Comparison of ENCODE assay signal across 15 cellular contexts in the genomic region with DNA sequence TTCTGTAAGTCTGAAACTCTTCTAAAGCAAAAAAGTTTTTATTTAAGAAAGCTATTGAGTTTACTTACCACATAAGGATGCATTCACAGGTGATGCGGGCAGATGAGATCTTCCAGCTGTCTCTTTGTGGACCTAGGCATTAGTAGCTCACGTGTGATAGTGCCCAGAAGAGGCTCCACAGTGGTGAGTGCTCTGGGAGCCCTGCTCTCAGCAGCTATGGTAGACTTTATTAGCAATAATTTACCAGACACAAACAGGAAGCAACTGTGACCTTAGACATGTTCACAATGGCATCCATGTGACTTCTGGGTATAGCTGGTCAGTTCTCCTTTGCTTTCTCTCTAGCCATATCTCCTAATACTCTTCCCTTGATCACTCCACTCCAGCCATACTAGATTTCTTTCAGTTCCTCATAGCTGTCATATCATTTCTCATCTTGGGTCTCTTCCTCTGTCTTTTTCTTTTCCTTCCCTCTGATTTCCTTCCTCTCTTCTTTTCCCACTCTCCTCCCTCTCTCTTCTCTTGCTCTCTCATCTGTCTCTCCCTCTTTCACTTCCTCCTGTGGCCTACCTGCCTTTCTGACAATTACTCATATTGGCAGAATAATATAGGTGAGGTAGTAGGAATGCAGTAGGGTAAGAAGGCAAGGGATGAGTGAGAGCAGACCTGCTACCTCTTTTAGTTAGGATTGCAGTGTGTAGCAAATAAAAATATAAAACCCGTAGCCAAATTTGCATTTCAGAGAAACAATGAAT.
A peak's percentile ranks its signal among the peaks of the same experiment; 100 is the strongest.
DNase-seq lines count a peak whose midpoint lies in the region; ATAC-seq, FAIRE-seq and TF ChIP-seq lines count a peak whose summit lies in the region.
"Had no signal": no experiment of that assay in that cellular context is flagged by ENCODE, and none has a peak within 500 bp of the region (broad histone marks: within the 10 kb centered on the region; RNA-seq: fewer than 3 reads in every experiment).

No MANE protein-coding gene starts in this region.

- no peaks in the 10 kb centered on the region for H3K36me3 ChIP-seq in CD4-positive, alpha-beta memory T cell (ENCODE audit: insufficient read depth, low read length)
- H3K36me3 ChIP-seq in CD8-positive, alpha-beta memory T cell (ENCODE audit: insufficient read depth, low read length), result no peaks in the 10 kb centered on the region
- no peaks in the 10 kb centered on the region for H3K36me3 ChIP-seq in spleen
- H3K36me3 ChIP-seq: neutrophil had no signal

- no peaks in the 10 kb centered on the region for H3K27me3 ChIP-seq in CD4-positive, alpha-beta memory T cell (ENCODE audit: insufficient read depth, low read length)
- H3K27me3 ChIP-seq in CD8-positive, alpha-beta memory T cell (ENCODE audit: insufficient read depth, low read length, poor library complexity, severe bottlenecking), result no peaks in the 10 kb centered on the region
- no peaks in the 10 kb centered on the region for H3K27me3 ChIP-seq in spleen (replicated peaks in 1 of 7)
- H3K27me3 ChIP-seq: neutrophil had no signal

- no peak overlapping the region for H3K4me3 Mint-ChIP-seq in CD4-positive, alpha-beta memory T cell
- H3K4me3 Mint-ChIP-seq in CD8-positive, alpha-beta memory T cell, result no peak overlapping the region
- H3K4me3 Mint-ChIP-seq: activated naive CD4-positive, alpha-beta T cell treated with anti-CD3 and anti-CD28 coated beads, Interleukin-2, amount 50 U/mL, for 24 hours; dendritic cell treated with granulocyte-macrophage colony-stimulating factor and Interleukin-4, amounts not matched to agents 40 ng/mL and 50 ng/mL, for 4 days had no signal

- TF ChIP-seq POLR2A in GM12891 (IDR thresholded peaks at IDR 0.05; ENCODE audit: low read depth, low read length), result no peak
- TF ChIP-seq POLR2A in spleen (IDR thresholded peaks at IDR 0.05), result no peak

- POLR2A ChIA-PET in CD4-positive, alpha-beta memory T cell (lab: Charles Lee; ENCODE audit: partially characterized antibody), result no interaction called here
- POLR2A ChIA-PET in CD8-positive, alpha-beta memory T cell (lab: Charles Lee), result no interaction called here

- no peaks in the 10 kb centered on the region for H3K9me3 Mint-ChIP-seq in CD4-positive, alpha-beta memory T cell
- no peaks in the 10 kb centered on the region for H3K9me3 Mint-ChIP-seq in CD8-positive, alpha-beta memory T cell
- H3K9me3 Mint-ChIP-seq: activated naive CD4-positive, alpha-beta T cell treated with anti-CD3 and anti-CD28 coated beads, Interleukin-2, amount 50 U/mL, for 24 hours; dendritic cell treated with granulocyte-macrophage colony-stimulating factor and Interleukin-4, amounts not matched to agents 40 ng/mL and 50 ng/mL, for 4 days had no signal

- no peak overlapping the region for H3K4me3 ChIP-seq in CD4-positive, alpha-beta memory T cell (ENCODE audit: low read length in 2 of 2)
- H3K4me3 ChIP-seq in CD8-positive, alpha-beta memory T cell (ENCODE audit: low read length), result no peak overlapping the region
- no peak overlapping the region for H3K4me3 ChIP-seq in spleen

- H3K4me1 ChIP-seq in CD4-positive, alpha-beta memory T cell (ENCODE audit: insufficient read depth, low read length), result no peaks in the 10 kb centered on the region
- H3K4me1 ChIP-seq in CD8-positive, alpha-beta memory T cell (ENCODE audit: insufficient read depth, low read length), result no peaks in the 10 kb centered on the region
- H3K4me1 ChIP-seq in spleen, result no peaks in the 10 kb centered on the region

- 74 to 86% (median 82%) methylated on average over 3 of the region's 3 CpGs for WGBS in spleen, 5 donors

- H3K9me3 ChIP-seq in CD4-positive, alpha-beta memory T cell (ENCODE audit: control insufficient read depth in 1 of 2, low read length in 2 of 2), result no peaks in the 10 kb centered on the region
- H3K9me3 ChIP-seq in CD8-positive, alpha-beta memory T cell (ENCODE audit: low read length), result no peaks in the 10 kb centered on the region
- no peaks in the 10 kb centered on the region for H3K9me3 ChIP-seq in spleen
- H3K9me3 ChIP-seq: neutrophil had no signal

- no peak for FAIRE-seq in GM12891 (lab: Jason Lieb, UNC)

- no peak for TF ChIP-seq CTCF in spleen (IDR thresholded peaks at IDR 0.05 in 8 of 11, conservative IDR thresholded peaks at IDR 0.05 in 3 of 11)

- DNase-seq in GM12891 (ENCODE audit: insufficient read length, low spot score), result no peak
- DNase-seq in CD4-positive, alpha-beta memory T cell, result no peak
- DNase-seq in CD8-positive, alpha-beta memory T cell, result no peak
- DNase-seq in SW 1271 (lab: John Stamatoyannopoulos, UW), result no peak
- no peak for DNase-seq in spleen
- DNase-seq: activated CD4-positive, alpha-beta T cell treated with anti-CD3 and anti-CD28 coated beads, Interleukin-2, amount 50 U/mL, for 4 hours; Kasumi-1; NCI-H510A treated with DMSO at 0.1 percent for 48 hours had no signal

- no peak overlapping the region for H3K27ac Mint-ChIP-seq in CD4-positive, alpha-beta memory T cell
- no peak overlapping the region for H3K27ac Mint-ChIP-seq in CD8-positive, alpha-beta memory T cell
- H3K27ac Mint-ChIP-seq: activated naive CD4-positive, alpha-beta T cell treated with anti-CD3 and anti-CD28 coated beads, Interleukin-2, amount 50 U/mL, for 24 hours; dendritic cell treated with granulocyte-macrophage colony-stimulating factor and Interleukin-4, amounts not matched to agents 40 ng/mL and 50 ng/mL, for 4 days had no signal

- no peaks in the 10 kb centered on the region for H3K36me3 Mint-ChIP-seq in CD4-positive, alpha-beta memory T cell
- no peaks in the 10 kb centered on the region for H3K36me3 Mint-ChIP-seq in CD8-positive, alpha-beta memory T cell
- H3K36me3 Mint-ChIP-seq: activated naive CD4-positive, alpha-beta T cell treated with anti-CD3 and anti-CD28 coated beads, Interleukin-2, amount 50 U/mL, for 24 hours had no signal

- peaks cover 0 to 4% (median 0%) of the 10 kb centered on the region in 4 donors for H3K4me1 Mint-ChIP-seq in CD4-positive, alpha-beta memory T cell
- H3K4me1 Mint-ChIP-seq in CD8-positive, alpha-beta memory T cell, result no peaks in the 10 kb centered on the region
- H3K4me1 Mint-ChIP-seq: activated naive CD4-positive, alpha-beta T cell treated with anti-CD3 and anti-CD28 coated beads, Interleukin-2, amount 50 U/mL, for 24 hours had no signal

- intact Hi-C loops in CD4-positive, alpha-beta memory T cell (cut with micrococcal nuclease), result no loop called here
- intact Hi-C loops in spleen (cut with DNase I; ENCODE audit: low total_unique reads), result no loop called here

- H3K27me3 Mint-ChIP-seq in CD4-positive, alpha-beta memory T cell, result no peaks in the 10 kb centered on the region
- peaks cover 0 to 2% of the 10 kb centered on the region in 2 donors for H3K27me3 Mint-ChIP-seq in CD8-positive, alpha-beta memory T cell
- H3K27me3 Mint-ChIP-seq: activated naive CD4-positive, alpha-beta T cell treated with anti-CD3 and anti-CD28 coated beads, Interleukin-2, amount 50 U/mL, for 24 hours; dendritic cell treated with granulocyte-macrophage colony-stimulating factor and Interleukin-4, amounts not matched to agents 40 ng/mL and 50 ng/mL, for 4 days had no signal

- no peak overlapping the region for H3K27ac ChIP-seq in CD4-positive, alpha-beta memory T cell (ENCODE audit: low read depth, low read length)
- no peak overlapping the region for H3K27ac ChIP-seq in CD8-positive, alpha-beta memory T cell (ENCODE audit: low read depth, low read length)
- H3K27ac ChIP-seq in spleen, result no peak overlapping the region
- H3K27ac ChIP-seq: neutrophil had no signal

- CTCF ChIA-PET in CD4-positive, alpha-beta memory T cell (lab: Charles Lee; ENCODE audit: partially characterized antibody), result no interaction called here
- CTCF ChIA-PET in CD8-positive, alpha-beta memory T cell (lab: Charles Lee), result no interaction called here

- peak; percentile 75 for ATAC-seq in GM19395 (IDR thresholded peaks at IDR 0.05; ENCODE audit: unreplicated experiment)
- peak; percentile 63 for ATAC-seq in HG02763 (IDR thresholded peaks at IDR 0.05; ENCODE audit: unreplicated experiment)
- peak; percentile 81 for ATAC-seq in HG03460 (IDR thresholded peaks at IDR 0.05; ENCODE audit: unreplicated experiment)
- ATAC-seq: HCT116 had no signal

TF ChIP-seq in GM12891, 5 proteins besides CTCF, POLR2A, EP300 and RAD21:
- TF ChIP-seq POU2F2 (IDR thresholded peaks at IDR 0.05; ENCODE audit: low read depth, low read length) (no peak), PAX5 (IDR thresholded peaks at IDR 0.05; ENCODE audit: insufficient read depth, low read length, severe bottlenecking) (no peak), TAF1 (IDR thresholded peaks at IDR 0.05; ENCODE audit: low read depth, low read length) (no peak), SPI1 (IDR thresholded peaks at IDR 0.05; ENCODE audit: low read depth, low read length) (peak; percentile 80), POLR2AphosphoS5 (IDR thresholded peaks at IDR 0.05; ENCODE audit: low read depth, low read length) (no peak)
TF ChIP-seq in GM12891: peak in this region for 1.
